Comparison of ENCODE assay signal across 16 cellular contexts in the genomic region with DNA sequence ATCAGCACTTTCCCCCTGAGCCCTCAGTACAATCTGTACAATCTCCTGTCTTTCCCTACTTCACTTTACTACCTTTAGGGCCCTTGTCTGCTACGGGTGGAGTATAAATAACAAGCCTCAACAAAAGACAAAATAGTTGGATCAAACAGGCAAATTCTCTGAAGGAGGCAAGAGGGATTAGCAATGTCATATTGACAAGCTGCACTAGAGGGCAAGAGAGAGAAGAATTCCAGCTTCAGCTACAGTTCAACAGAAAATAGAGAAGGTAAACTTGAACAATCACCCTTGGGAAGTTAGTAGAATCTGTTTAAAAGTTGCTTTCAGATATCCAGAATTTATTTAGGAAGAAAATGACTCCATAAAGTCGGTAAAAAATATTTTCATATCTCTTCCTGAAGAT.
DNase-seq lines count a peak whose midpoint lies in the region; TF ChIP-seq lines count a peak whose summit lies in the region.
"Had no signal": no experiment of that assay in that cellular context is flagged by ENCODE, and none has a peak within 500 bp of the region (broad histone marks: within the 10 kb centered on the region; RNA-seq: fewer than 3 reads in every experiment).

No MANE protein-coding gene starts in this region.

- H3K27me3 ChIP-seq in BE2C (no peaks in the 10 kb centered on the region), KMS-11 (ENCODE audit: insufficient read depth, low read depth) (no peaks in the 10 kb centered on the region)
- H3K27me3 ChIP-seq: left lung, transverse colon had no signal

- H3K79me2 ChIP-seq in KMS-11 (ENCODE audit: insufficient read depth, low read depth): no peaks in the 10 kb centered on the region

- no peak overlapping the region for H3K9ac ChIP-seq in KMS-11

- H3K36me3 ChIP-seq in BE2C (no peaks in the 10 kb centered on the region), KMS-11 (ENCODE audit: insufficient read depth) (no peaks in the 10 kb centered on the region)
- H3K36me3 ChIP-seq: left lung, transverse colon had no signal

- peak; percentile 41 for TF ChIP-seq CTCF in BE2C (IDR thresholded peaks at IDR 0.05; ENCODE audit: low read depth, low read length)
- TF ChIP-seq CTCF in KMS-11 (conservative IDR thresholded peaks at IDR 0.05; ENCODE audit: low read depth, low read length): 0 out of 2 replicates have a peak, but pooled peaks have one; percentile 19
- TF ChIP-seq CTCF in VCaP (conservative IDR thresholded peaks at IDR 0.05): peak; percentile 81

- H3K4me2 ChIP-seq in KMS-11: no peak overlapping the region

- DNase-seq in BE2C: no peak
- DNase-seq in iPS-NIHi7 (ENCODE audit: extremely low spot score): peak; percentile 51
- DNase-seq in activated CD8-positive, alpha-beta memory T cell treated with anti-CD3 and anti-CD28 coated beads, Interleukin-2, amount 50 U/mL, for 48 hours: no peak
- no peak for DNase-seq in COR-L47 (lab: John Stamatoyannopoulos, UW)
- DNase-seq in AG20443 (ENCODE audit: low spot score): no peak
- DNase-seq in NOMO-1 (lab: John Stamatoyannopoulos, UW; ENCODE audit: unreplicated experiment in 2 of 2): no peak
- DNase-seq: activated B cell treated with CpG ODN at 0.5 μM for 24 hours; activated CD8-positive, alpha-beta memory T cell treated with anti-CD3 and anti-CD28 coated beads, Interleukin-2, amount 50 U/mL, for 4 hours; left lung; NCI-H1417 treated with DMSO at 0.1 percent for 48 hours; NCI-H774; retina; transverse colon had no signal

- H3K4me1 ChIP-seq in BE2C (no peaks in the 10 kb centered on the region), KMS-11 (ENCODE audit: low read depth, poor library complexity, severe bottlenecking) (no peaks in the 10 kb centered on the region)
- H3K4me1 ChIP-seq: left lung, transverse colon had no signal

- no peak overlapping the region for H3K4me3 ChIP-seq in BE2C (ENCODE audit: low read depth, low read length)
- H3K4me3 ChIP-seq in KMS-11 (IDR thresholded peaks at IDR 0.05; ENCODE audit: insufficient read depth, low read depth, low read length): no peak overlapping the region
- H3K4me3 ChIP-seq: left lung, SK-N-MC, transverse colon had no signal

- no peaks in the 10 kb centered on the region for H3K9me3 ChIP-seq in BE2C
- H3K9me3 ChIP-seq: left lung, transverse colon had no signal

- H2AFZ ChIP-seq in KMS-11 (ENCODE audit: low read depth): no peak overlapping the region

- H4K20me1 ChIP-seq in KMS-11 (ENCODE audit: insufficient read depth): no peaks in the 10 kb centered on the region

- no peak overlapping the region for H3K27ac ChIP-seq in KMS-11
- peak overlapping the region; percentile 11; the same call in 1 of the 2 replicates for H3K27ac ChIP-seq in VCaP
- H3K27ac ChIP-seq: left lung, SK-N-MC, transverse colon had no signal

Comparison
In these comparisons a context has a peak if more than half of its experiments do, and no peak if none do; other contexts are left out.
1. CTCF ChIP-seq: peak in every context shown above with its lines; median percentile 81 in VCaP; 41 in BE2C; 19 in KMS-11.